In genomic region chr17:82922646-82923045, GRCh38 we compare ENCODE assay signal across 22 cellular contexts.
"Had no signal": no experiment of that assay in that cellular context is flagged by ENCODE, and none has a peak within 500 bp of the region (broad histone marks: within the 10 kb centered on the region; RNA-seq: fewer than 3 reads in every experiment).

No MANE protein-coding gene starts in this region.

- H3K4me1 Mint-ChIP-seq: activated B cell treated with CpG ODN at 0.5 μM for 24 hours, nephron had no signal

- H3K4me3 Mint-ChIP-seq: activated B cell treated with CpG ODN at 0.5 μM for 24 hours; activated CD8-positive, alpha-beta T cell treated with anti-CD3 and anti-CD28 coated beads, Interleukin-2, amount 10 ng/mL, durations not matched to agents 7 days and 5 days; activated T-cell treated with anti-CD3 and anti-CD28 coated beads, Interleukin-2, amount 50 U/mL, for 72 hours; nephron; stimulated activated effector memory CD8-positive, alpha-beta T cell treated with anti-CD3 and anti-CD28 coated beads, Interleukin-12 subunit alpha, Interleukin-12 subunit beta, amount 100 ng/mL, for 72 hours; T-helper 2 cell treated with Interferon-gamma antibody and Interleukin-4, amounts not matched to agents 5 μg/mL and 100 μg/mL, for 36 hours had no signal

- H3K27me3 Mint-ChIP-seq: activated B cell treated with CpG ODN at 0.5 μM for 24 hours, progenitor cell of endocrine pancreas had no signal

- H3K27me3 ChIP-seq: ascending aorta, dorsolateral prefrontal cortex, gastrocnemius medialis, heart right ventricle, sigmoid colon, tibial artery had no signal

- DNase-seq: activated B cell treated with CpG ODN at 0.5 μM for 24 hours; activated CD4-positive, alpha-beta T cell treated with anti-CD3 and anti-CD28 coated beads for 48 hours; activated CD8-positive, alpha-beta memory T cell treated with anti-CD3 and anti-CD28 coated beads, Interleukin-2, amount 50 U/mL, for 48 hours; activated CD8-positive, alpha-beta T cell treated with anti-CD3 and anti-CD28 coated beads, Interleukin-2, amount 10 ng/mL, durations not matched to agents 7 days and 5 days; activated naive CD4-positive, alpha-beta T cell; activated T-cell treated with anti-CD3 and anti-CD28 coated beads, Interleukin-2, amount 50 U/mL, for 72 hours; erythroblast; gastrocnemius medialis; heart right ventricle; left ventricle myocardium superior; mesendoderm; occipital lobe; sigmoid colon; stimulated activated CD4-positive, alpha-beta T cell treated with anti-CD3 and anti-CD28 coated beads, Interleukin-12 subunit alpha, Interleukin-12 subunit beta, amount 100 ng/mL, for 4 hours; stimulated activated CD4-positive, alpha-beta T cell treated with anti-CD3 and anti-CD28 coated beads, Interleukin-2, amount 100 ng/mL, for 24 hours; tibial artery had no signal

- H3K9me3 ChIP-seq: ascending aorta, gastrocnemius medialis, heart right ventricle, sigmoid colon, tibial artery had no signal

- H3K4me3 ChIP-seq: ascending aorta, dorsolateral prefrontal cortex, gastrocnemius medialis, heart right ventricle, sigmoid colon, tibial artery had no signal

- H3K27ac ChIP-seq: ascending aorta, dorsolateral prefrontal cortex, heart right ventricle, sigmoid colon, tibial artery had no signal

- H3K4me1 ChIP-seq: ascending aorta, sigmoid colon, tibial artery had no signal

- H3K27ac Mint-ChIP-seq: activated B cell treated with CpG ODN at 0.5 μM for 24 hours; activated CD8-positive, alpha-beta T cell treated with anti-CD3 and anti-CD28 coated beads, Interleukin-2, amount 10 ng/mL, durations not matched to agents 7 days and 5 days; activated T-cell treated with anti-CD3 and anti-CD28 coated beads, Interleukin-2, amount 50 U/mL, for 72 hours; nephron; progenitor cell of endocrine pancreas; stimulated activated effector memory CD8-positive, alpha-beta T cell treated with anti-CD3 and anti-CD28 coated beads, Interleukin-12 subunit alpha, Interleukin-12 subunit beta, amount 100 ng/mL, for 72 hours; T-helper 2 cell treated with Interferon-gamma antibody and Interleukin-4, amounts not matched to agents 5 μg/mL and 100 μg/mL, for 36 hours had no signal

- H3K9me3 Mint-ChIP-seq: activated B cell treated with CpG ODN at 0.5 μM for 24 hours; activated T-cell treated with anti-CD3 and anti-CD28 coated beads, Interleukin-2, amount 50 U/mL, for 72 hours; nephron; stimulated activated effector memory CD8-positive, alpha-beta T cell treated with anti-CD3 and anti-CD28 coated beads, Interleukin-12 subunit alpha, Interleukin-12 subunit beta, amount 100 ng/mL, for 72 hours; T-helper 2 cell treated with Interferon-gamma antibody and Interleukin-4, amounts not matched to agents 5 μg/mL and 100 μg/mL, for 36 hours had no signal

- ATAC-seq: activated CD8-positive, alpha-beta T cell treated with anti-CD3 and anti-CD28 coated beads, Interleukin-2, amount 10 ng/mL, durations not matched to agents 7 days and 5 days; activated T-cell treated with anti-CD3 and anti-CD28 coated beads, Interleukin-2, amount 50 U/mL, for 72 hours; gastrocnemius medialis; heart right ventricle; left ventricle myocardium superior; stimulated activated effector memory CD8-positive, alpha-beta T cell treated with anti-CD3 and anti-CD28 coated beads, Interleukin-12 subunit alpha, Interleukin-12 subunit beta, amount 100 ng/mL, for 72 hours had no signal
